ENCODE assay signal across 21 cellular contexts in the genomic region with DNA sequence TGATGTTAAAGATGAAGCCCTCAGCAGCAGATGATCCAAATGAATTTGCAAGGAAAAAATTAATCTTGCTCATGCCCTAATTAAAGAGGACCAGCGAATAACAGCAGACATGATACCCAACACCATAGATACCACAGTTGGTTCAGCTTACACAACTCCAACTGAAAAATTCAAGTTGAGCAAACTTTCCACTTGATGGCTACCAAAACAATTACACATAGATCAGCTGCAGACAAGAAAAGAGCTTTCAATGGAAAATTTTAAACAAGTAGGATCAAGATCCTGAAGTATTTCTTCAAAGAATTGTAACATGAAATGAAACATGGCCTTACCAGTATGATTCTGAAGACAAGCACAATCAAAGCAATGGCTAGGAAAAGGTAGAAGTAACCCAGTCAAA.
"Had no signal": no experiment of that assay in that cellular context is flagged by ENCODE, and none has a peak within 500 bp of the region (broad histone marks: within the 10 kb centered on the region; RNA-seq: fewer than 3 reads in every experiment).

No MANE protein-coding gene starts in this region.

- H3K27me3 ChIP-seq: gastrocnemius medialis, left lung, neutrophil, pancreas, right lobe of liver, suprapubic skin, transverse colon, upper lobe of right lung, uterus had no signal

- H3K4me3 ChIP-seq: coronary artery, gastrocnemius medialis, left lung, mucosa of descending colon, pancreas, right lobe of liver, suprapubic skin, transverse colon, upper lobe of right lung, uterus had no signal

- H3K27ac ChIP-seq: coronary artery, gastrocnemius medialis, left lung, neutrophil, pancreas, right lobe of liver, suprapubic skin, transverse colon, upper lobe of right lung, uterus had no signal

- ATAC-seq: gastrocnemius medialis; left cardiac atrium; left lung; mucosa of descending colon; natural killer cell treated with Interleukin-12 subunit alpha and Interleukin-12 subunit beta and Interleukin-15 and Interleukin-18, amount 100 ng/mL, for 72 hours; pancreas; right lobe of liver; stimulated activated naive B cell treated with anti-CD40 and anti-IgM and Interleukin-4, amounts not matched to agents 10 μg/mL and 1 μg/mL and 100 μg/mL, for 72 hours; upper lobe of right lung had no signal

- DNase-seq: foreskin fibroblast; gastrocnemius medialis; head of caudate nucleus; left cardiac atrium; left lung; mesenchymal stem cell; mucosa of descending colon; naive B cell; pancreas; right lobe of liver; small intestine; stimulated activated CD4-positive, alpha-beta T cell treated with anti-CD3 and anti-CD28 coated beads, Interleukin-15, amount 100 ng/mL, for 24 hours; stimulated activated CD4-positive, alpha-beta T cell treated with anti-CD3 and anti-CD28 coated beads, Interleukin-2, amount 100 ng/mL, for 48 hours; stimulated activated naive B cell treated with anti-CD40 and anti-IgM and Interleukin-4, amounts not matched to agents 10 μg/mL and 1 μg/mL and 100 μg/mL, for 72 hours; transverse colon; upper lobe of right lung; uterus had no signal
